Comparison of ENCODE assay signal across 24 cellular contexts in the genomic region with DNA sequence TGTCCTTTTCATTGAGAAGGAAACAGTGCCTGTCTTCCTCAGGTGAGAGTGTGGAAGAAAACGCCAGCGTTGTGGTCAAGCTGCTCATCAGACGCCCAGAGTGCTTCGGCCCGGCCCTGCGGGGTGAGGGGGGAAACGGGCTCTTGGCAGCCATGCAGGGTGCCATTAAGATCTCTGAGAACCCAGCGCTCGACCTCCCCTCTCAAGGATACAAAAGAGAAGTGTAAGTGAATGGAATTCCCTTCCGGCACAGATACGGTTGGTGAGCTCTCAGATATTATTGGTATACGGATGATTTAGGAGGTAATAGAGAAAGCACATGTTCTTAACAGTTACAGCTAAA.
"Had no signal": no experiment of that assay in that cellular context is flagged by ENCODE, and none has a peak within 500 bp of the region (broad histone marks: within the 10 kb centered on the region; RNA-seq: fewer than 3 reads in every experiment).

No MANE protein-coding gene starts in this region.

- H3K9me3 Mint-ChIP-seq: activated naive CD4-positive, alpha-beta T cell treated with anti-CD3 and anti-CD28 coated beads, Interleukin-2, amount 50 U/mL, for 24 hours; activated T-cell treated with anti-CD3 and anti-CD28 coated beads, Interleukin-2, amount 50 U/mL, for 24 hours; activated T-helper 1 cell treated with anti-CD3 and anti-CD28 coated beads, Interleukin-12 subunit alpha, Interleukin-12 subunit beta, Interleukin-2, Interleukin-4 antibody, amounts not matched to agents 30 ng/mL and 10 ng/mL and 1 ng/mL, durations not matched to agents 14 hours and 24 hours and 36 hours; brain; T-helper 1 cell treated with Interleukin-12 subunit alpha and Interleukin-12 subunit beta and Interleukin-4 antibody, amounts not matched to agents 30 μg/mL and 1 μg/mL, for 36 hours; WTC11 had no signal

- DNase-seq: activated CD4-positive, alpha-beta T cell treated with anti-CD3 and anti-CD28 coated beads for 1 hour; activated CD4-positive, alpha-beta T cell treated with anti-CD3 and anti-CD28 coated beads, Interleukin-2, amount 10 ng/mL, durations not matched to agents 24 days and 14 days; activated CD4-positive, alpha-beta T cell treated with anti-CD3 and anti-CD28 coated beads, Interleukin-2, amount 50 U/mL, for 48 hours; activated CD8-positive, alpha-beta memory T cell treated with anti-CD3 and anti-CD28 coated beads, Interleukin-2, amount 10 ng/mL, durations not matched to agents 7 days and 5 days; activated effector memory CD4-positive, alpha-beta T cell treated with Interleukin-2 at 50 U/mL for 16 hours; activated naive CD4-positive, alpha-beta T cell; activated T-cell treated with anti-CD3 and anti-CD28 coated beads, Interleukin-2, amount 50 U/mL, for 24 hours; aorta; MM.1S; NCI-H1105; NCI-H1436; NCI-H1694 treated with DMSO at 0.1 percent for 48 hours; NCI-H2081; NCI-H510A treated with DMSO at 0.1 percent for 48 hours; NCI-H69; Right ventricle myocardium superior; RPMI8226; SJCRH30 had no signal

- H3K4me1 Mint-ChIP-seq: activated CD4-positive, alpha-beta T cell treated with anti-CD3 and anti-CD28 coated beads, Interleukin-2, amount 10 ng/mL, durations not matched to agents 24 days and 14 days; activated CD8-positive, alpha-beta memory T cell treated with anti-CD3 and anti-CD28 coated beads, Interleukin-2, amount 10 ng/mL, durations not matched to agents 7 days and 5 days; activated naive CD4-positive, alpha-beta T cell treated with anti-CD3 and anti-CD28 coated beads, Interleukin-2, amount 50 U/mL, for 24 hours; brain; WTC11 had no signal

- H3K4me1 ChIP-seq: SJCRH30 had no signal

- H3K27ac ChIP-seq: cardiac muscle cell, SJCRH30 had no signal

- H3K36me3 ChIP-seq: cardiac muscle cell had no signal

- ATAC-seq: activated CD8-positive, alpha-beta memory T cell treated with anti-CD3 and anti-CD28 coated beads, Interleukin-2, amount 10 ng/mL, durations not matched to agents 7 days and 5 days; WTC11 had no signal

- H3K9me3 ChIP-seq: SJCRH30 had no signal

- H3K4me3 Mint-ChIP-seq: activated CD4-positive, alpha-beta T cell treated with anti-CD3 and anti-CD28 coated beads, Interleukin-2, amount 10 ng/mL, durations not matched to agents 24 days and 14 days; activated CD8-positive, alpha-beta memory T cell treated with anti-CD3 and anti-CD28 coated beads, Interleukin-2, amount 10 ng/mL, durations not matched to agents 7 days and 5 days; activated naive CD4-positive, alpha-beta T cell treated with anti-CD3 and anti-CD28 coated beads, Interleukin-2, amount 50 U/mL, for 24 hours; activated T-cell treated with anti-CD3 and anti-CD28 coated beads, Interleukin-2, amount 50 U/mL, for 24 hours; activated T-helper 1 cell treated with anti-CD3 and anti-CD28 coated beads, Interleukin-12 subunit alpha, Interleukin-12 subunit beta, Interleukin-2, Interleukin-4 antibody, amounts not matched to agents 30 ng/mL and 10 ng/mL and 1 ng/mL, durations not matched to agents 14 hours and 24 hours and 36 hours; brain; T-helper 1 cell treated with Interleukin-12 subunit alpha and Interleukin-12 subunit beta and Interleukin-4 antibody, amounts not matched to agents 30 μg/mL and 1 μg/mL, for 36 hours; WTC11 had no signal

- H3K36me3 Mint-ChIP-seq: activated CD8-positive, alpha-beta memory T cell treated with anti-CD3 and anti-CD28 coated beads, Interleukin-2, amount 10 ng/mL, durations not matched to agents 7 days and 5 days; activated naive CD4-positive, alpha-beta T cell treated with anti-CD3 and anti-CD28 coated beads, Interleukin-2, amount 50 U/mL, for 24 hours; brain; WTC11 had no signal

- H3K27me3 ChIP-seq: cardiac muscle cell, SJCRH30 had no signal

- H3K27me3 Mint-ChIP-seq: activated CD8-positive, alpha-beta memory T cell treated with anti-CD3 and anti-CD28 coated beads, Interleukin-2, amount 10 ng/mL, durations not matched to agents 7 days and 5 days; activated naive CD4-positive, alpha-beta T cell treated with anti-CD3 and anti-CD28 coated beads, Interleukin-2, amount 50 U/mL, for 24 hours had no signal

- H3K4me3 ChIP-seq: cardiac muscle cell, SJCRH30 had no signal

- H3K27ac Mint-ChIP-seq: activated CD4-positive, alpha-beta T cell treated with anti-CD3 and anti-CD28 coated beads, Interleukin-2, amount 10 ng/mL, durations not matched to agents 24 days and 14 days; activated CD8-positive, alpha-beta memory T cell treated with anti-CD3 and anti-CD28 coated beads, Interleukin-2, amount 10 ng/mL, durations not matched to agents 7 days and 5 days; activated naive CD4-positive, alpha-beta T cell treated with anti-CD3 and anti-CD28 coated beads, Interleukin-2, amount 50 U/mL, for 24 hours; activated T-cell treated with anti-CD3 and anti-CD28 coated beads, Interleukin-2, amount 50 U/mL, for 24 hours; activated T-helper 1 cell treated with anti-CD3 and anti-CD28 coated beads, Interleukin-12 subunit alpha, Interleukin-12 subunit beta, Interleukin-2, Interleukin-4 antibody, amounts not matched to agents 30 ng/mL and 10 ng/mL and 1 ng/mL, durations not matched to agents 14 hours and 24 hours and 36 hours; T-helper 1 cell treated with Interleukin-12 subunit alpha and Interleukin-12 subunit beta and Interleukin-4 antibody, amounts not matched to agents 30 μg/mL and 1 μg/mL, for 36 hours; WTC11 had no signal
